ENCODE assay signal across 1 cellular context in the genomic region with DNA sequence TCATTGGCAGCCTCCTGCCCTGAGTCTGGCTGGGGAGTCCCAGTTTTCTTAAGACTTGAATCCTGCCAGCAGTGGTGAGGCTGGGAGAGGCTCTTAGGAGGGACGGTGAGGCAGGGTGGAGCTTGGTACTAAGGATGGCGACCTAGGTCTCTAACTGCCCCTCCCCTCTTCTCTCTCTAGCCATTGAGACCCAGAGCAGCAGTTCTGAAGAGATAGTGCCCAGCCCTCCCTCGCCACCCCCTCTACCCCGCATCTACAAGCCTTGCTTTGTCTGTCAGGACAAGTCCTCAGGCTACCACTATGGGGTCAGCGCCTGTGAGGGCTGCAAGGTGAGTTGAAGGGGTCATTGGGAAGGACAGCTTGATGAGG.
TF ChIP-seq lines count a peak whose summit lies in the region.

No MANE protein-coding gene starts in this region.

TF ChIP-seq in HepG2, 621 proteins besides CTCF, POLR2A, EP300 and RAD21:
- TF ChIP-seq HNRNPK (IDR thresholded peaks at IDR 0.05; ENCODE audit: low read depth, low read length, poor library complexity, severe bottlenecking) (no peak), ZNF572 (CRISPR knock-in tag; IDR thresholded peaks at IDR 0.05) (no peak), BORCS8-MEF2B (CRISPR knock-in tag; IDR thresholded peaks at IDR 0.05) (no peak), ZMYM4 (CRISPR knock-in tag; IDR thresholded peaks at IDR 0.05) (no peak), POLR2AphosphoS2 (IDR thresholded peaks at IDR 0.05; ENCODE audit: low read depth, low read length) (no peak), ZNF317 (CRISPR knock-in tag; IDR thresholded peaks at IDR 0.05) (no peak), PHB2 (IDR thresholded peaks at IDR 0.05; ENCODE audit: partially characterized antibody) (no peak), CEBPG (CRISPR knock-in tag; IDR thresholded peaks at IDR 0.05) (no peak), IKZF4 (CRISPR knock-in tag; IDR thresholded peaks at IDR 0.05; ENCODE audit: borderline replicate concordance, low read depth, not compliant biosample characterization) (no peak)
- TF ChIP-seq, protein P1, sequence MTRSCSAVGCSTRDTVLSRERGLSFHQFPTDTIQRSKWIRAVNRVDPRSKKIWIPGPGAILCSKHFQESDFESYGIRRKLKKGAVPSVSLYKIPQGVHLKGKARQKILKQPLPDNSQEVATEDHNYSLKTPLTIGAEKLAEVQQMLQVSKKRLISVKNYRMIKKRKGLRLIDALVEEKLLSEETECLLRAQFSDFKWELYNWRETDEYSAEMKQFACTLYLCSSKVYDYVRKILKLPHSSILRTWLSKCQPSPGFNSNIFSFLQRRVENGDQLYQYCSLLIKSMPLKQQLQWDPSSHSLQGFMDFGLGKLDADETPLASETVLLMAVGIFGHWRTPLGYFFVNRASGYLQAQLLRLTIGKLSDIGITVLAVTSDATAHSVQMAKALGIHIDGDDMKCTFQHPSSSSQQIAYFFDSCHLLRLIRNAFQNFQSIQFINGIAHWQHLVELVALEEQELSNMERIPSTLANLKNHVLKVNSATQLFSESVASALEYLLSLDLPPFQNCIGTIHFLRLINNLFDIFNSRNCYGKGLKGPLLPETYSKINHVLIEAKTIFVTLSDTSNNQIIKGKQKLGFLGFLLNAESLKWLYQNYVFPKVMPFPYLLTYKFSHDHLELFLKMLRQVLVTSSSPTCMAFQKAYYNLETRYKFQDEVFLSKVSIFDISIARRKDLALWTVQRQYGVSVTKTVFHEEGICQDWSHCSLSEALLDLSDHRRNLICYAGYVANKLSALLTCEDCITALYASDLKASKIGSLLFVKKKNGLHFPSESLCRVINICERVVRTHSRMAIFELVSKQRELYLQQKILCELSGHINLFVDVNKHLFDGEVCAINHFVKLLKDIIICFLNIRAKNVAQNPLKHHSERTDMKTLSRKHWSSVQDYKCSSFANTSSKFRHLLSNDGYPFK (CRISPR knock-in tag; IDR thresholded peaks at IDR 0.05; ENCODE audit: borderline replicate concordance): no peak
- TF ChIP-seq, protein P2, sequence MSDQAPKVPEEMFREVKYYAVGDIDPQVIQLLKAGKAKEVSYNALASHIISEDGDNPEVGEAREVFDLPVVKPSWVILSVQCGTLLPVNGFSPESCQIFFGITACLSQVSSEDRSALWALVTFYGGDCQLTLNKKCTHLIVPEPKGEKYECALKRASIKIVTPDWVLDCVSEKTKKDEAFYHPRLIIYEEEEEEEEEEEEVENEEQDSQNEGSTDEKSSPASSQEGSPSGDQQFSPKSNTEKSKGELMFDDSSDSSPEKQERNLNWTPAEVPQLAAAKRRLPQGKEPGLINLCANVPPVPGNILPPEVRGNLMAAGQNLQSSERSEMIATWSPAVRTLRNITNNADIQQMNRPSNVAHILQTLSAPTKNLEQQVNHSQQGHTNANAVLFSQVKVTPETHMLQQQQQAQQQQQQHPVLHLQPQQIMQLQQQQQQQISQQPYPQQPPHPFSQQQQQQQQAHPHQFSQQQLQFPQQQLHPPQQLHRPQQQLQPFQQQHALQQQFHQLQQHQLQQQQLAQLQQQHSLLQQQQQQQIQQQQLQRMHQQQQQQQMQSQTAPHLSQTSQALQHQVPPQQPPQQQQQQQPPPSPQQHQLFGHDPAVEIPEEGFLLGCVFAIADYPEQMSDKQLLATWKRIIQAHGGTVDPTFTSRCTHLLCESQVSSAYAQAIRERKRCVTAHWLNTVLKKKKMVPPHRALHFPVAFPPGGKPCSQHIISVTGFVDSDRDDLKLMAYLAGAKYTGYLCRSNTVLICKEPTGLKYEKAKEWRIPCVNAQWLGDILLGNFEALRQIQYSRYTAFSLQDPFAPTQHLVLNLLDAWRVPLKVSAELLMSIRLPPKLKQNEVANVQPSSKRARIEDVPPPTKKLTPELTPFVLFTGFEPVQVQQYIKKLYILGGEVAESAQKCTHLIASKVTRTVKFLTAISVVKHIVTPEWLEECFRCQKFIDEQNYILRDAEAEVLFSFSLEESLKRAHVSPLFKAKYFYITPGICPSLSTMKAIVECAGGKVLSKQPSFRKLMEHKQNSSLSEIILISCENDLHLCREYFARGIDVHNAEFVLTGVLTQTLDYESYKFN (CRISPR knock-in tag; conservative IDR thresholded peaks at IDR 0.05): no peak
- TF ChIP-seq, protein P3, sequence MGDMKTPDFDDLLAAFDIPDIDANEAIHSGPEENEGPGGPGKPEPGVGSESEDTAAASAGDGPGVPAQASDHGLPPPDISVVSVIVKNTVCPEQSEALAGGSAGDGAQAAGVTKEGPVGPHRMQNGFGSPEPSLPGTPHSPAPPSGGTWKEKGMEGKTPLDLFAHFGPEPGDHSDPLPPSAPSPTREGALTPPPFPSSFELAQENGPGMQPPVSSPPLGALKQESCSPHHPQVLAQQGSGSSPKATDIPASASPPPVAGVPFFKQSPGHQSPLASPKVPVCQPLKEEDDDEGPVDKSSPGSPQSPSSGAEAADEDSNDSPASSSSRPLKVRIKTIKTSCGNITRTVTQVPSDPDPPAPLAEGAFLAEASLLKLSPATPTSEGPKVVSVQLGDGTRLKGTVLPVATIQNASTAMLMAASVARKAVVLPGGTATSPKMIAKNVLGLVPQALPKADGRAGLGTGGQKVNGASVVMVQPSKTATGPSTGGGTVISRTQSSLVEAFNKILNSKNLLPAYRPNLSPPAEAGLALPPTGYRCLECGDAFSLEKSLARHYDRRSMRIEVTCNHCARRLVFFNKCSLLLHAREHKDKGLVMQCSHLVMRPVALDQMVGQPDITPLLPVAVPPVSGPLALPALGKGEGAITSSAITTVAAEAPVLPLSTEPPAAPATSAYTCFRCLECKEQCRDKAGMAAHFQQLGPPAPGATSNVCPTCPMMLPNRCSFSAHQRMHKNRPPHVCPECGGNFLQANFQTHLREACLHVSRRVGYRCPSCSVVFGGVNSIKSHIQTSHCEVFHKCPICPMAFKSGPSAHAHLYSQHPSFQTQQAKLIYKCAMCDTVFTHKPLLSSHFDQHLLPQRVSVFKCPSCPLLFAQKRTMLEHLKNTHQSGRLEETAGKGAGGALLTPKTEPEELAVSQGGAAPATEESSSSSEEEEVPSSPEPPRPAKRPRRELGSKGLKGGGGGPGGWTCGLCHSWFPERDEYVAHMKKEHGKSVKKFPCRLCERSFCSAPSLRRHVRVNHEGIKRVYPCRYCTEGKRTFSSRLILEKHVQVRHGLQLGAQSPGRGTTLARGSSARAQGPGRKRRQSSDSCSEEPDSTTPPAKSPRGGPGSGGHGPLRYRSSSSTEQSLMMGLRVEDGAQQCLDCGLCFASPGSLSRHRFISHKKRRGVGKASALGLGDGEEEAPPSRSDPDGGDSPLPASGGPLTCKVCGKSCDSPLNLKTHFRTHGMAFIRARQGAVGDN (CRISPR knock-in tag; IDR thresholded peaks at IDR 0.05): no peak
- TF ChIP-seq, protein P4, sequence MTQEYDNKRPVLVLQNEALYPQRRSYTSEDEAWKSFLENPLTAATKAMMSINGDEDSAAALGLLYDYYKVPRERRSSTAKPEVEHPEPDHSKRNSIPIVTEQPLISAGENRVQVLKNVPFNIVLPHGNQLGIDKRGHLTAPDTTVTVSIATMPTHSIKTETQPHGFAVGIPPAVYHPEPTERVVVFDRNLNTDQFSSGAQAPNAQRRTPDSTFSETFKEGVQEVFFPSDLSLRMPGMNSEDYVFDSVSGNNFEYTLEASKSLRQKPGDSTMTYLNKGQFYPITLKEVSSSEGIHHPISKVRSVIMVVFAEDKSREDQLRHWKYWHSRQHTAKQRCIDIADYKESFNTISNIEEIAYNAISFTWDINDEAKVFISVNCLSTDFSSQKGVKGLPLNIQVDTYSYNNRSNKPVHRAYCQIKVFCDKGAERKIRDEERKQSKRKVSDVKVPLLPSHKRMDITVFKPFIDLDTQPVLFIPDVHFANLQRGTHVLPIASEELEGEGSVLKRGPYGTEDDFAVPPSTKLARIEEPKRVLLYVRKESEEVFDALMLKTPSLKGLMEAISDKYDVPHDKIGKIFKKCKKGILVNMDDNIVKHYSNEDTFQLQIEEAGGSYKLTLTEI (CRISPR knock-in tag; conservative IDR thresholded peaks at IDR 0.05): no peak
